In genomic region chr9:128805661-128806060, GRCh38 we compare ENCODE assay signal across 12 cellular contexts.
"Had no signal": no experiment of that assay in that cellular context is flagged by ENCODE, and none has a peak within 500 bp of the region (broad histone marks: within the 10 kb centered on the region; RNA-seq: fewer than 3 reads in every experiment).

No MANE protein-coding gene starts in this region.

- H3K9me3 ChIP-seq: sigmoid colon, SK-N-SH, spleen had no signal

- FAIRE-seq: frontal cortex had no signal

- ATAC-seq: effector memory CD8-positive, alpha-beta T cell; left ventricle myocardium superior; natural killer cell; stimulated activated naive CD8-positive, alpha-beta T cell treated with anti-CD3 and anti-CD28 coated beads, Interleukin-15, amount 100 ng/mL, for 72 hours had no signal

- H3K4me1 ChIP-seq: sigmoid colon, spleen had no signal

- H3K4me3 ChIP-seq: sigmoid colon, spleen had no signal

- H3K27me3 ChIP-seq: sigmoid colon, spleen had no signal

- H3K27ac ChIP-seq: sigmoid colon, spleen had no signal

- DNase-seq: activated CD4-positive, CD25-positive, alpha-beta regulatory T cell treated with anti-CD3 and anti-CD28 coated beads, Interleukin-2, amount 50 U/mL, for 72 hours; effector memory CD8-positive, alpha-beta T cell; left ventricle myocardium superior; mesenchymal stem cell; natural killer cell; sigmoid colon; SK-N-SH; spleen; stimulated activated naive CD8-positive, alpha-beta T cell treated with anti-CD3 and anti-CD28 coated beads, Interleukin-15, amount 100 ng/mL, for 72 hours; T-helper 1 cell; T1000 had no signal

- H3K9ac ChIP-seq: SK-N-SH had no signal

- H3K4me2 ChIP-seq: SK-N-SH had no signal

- H3K9me2 ChIP-seq: SK-N-SH had no signal
